ENCODE assay signal across 9 cellular contexts in the genomic region with DNA sequence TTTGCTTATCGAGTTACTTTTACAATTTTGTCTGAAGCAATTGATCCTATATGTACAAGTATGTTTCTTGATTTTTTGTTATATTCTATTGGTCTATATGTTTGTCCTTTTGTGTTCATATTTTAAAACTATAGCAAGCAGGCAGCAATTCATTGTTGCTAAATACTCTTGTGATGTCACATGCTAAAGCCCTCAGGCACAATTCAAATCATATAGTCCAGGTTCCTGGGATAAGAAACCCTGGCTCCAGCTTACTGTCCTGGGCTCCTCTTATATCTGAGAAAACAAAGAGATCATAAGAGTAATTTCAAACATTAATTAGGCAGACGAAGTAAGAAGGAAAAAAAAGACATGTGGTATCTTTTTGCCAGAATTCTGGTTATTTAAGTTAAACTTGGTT. TPM values are rescaled to one million over a fixed set of nuclear protein-coding genes. Genes with fewer than 3 reads are reported as not detected.
"Had no signal": no experiment of that assay in that cellular context is flagged by ENCODE, and none has a peak within 500 bp of the region (broad histone marks: within the 10 kb centered on the region; RNA-seq: fewer than 3 reads in every experiment).

No MANE protein-coding gene starts in this region.

- FAIRE-seq: H1, H54, HTR-8/SVneo had no signal

- H3K36me3 Mint-ChIP-seq: IgD-negative memory B cell had no signal

- H3K4me1 Mint-ChIP-seq: GM23338, H9, IgD-negative memory B cell had no signal

- H3K4me3 Mint-ChIP-seq: GM23338, H9, IgD-negative memory B cell had no signal

- ATAC-seq: GM23338 had no signal

- H2AFZ ChIP-seq: GM23338 had no signal

- H3K9me3 Mint-ChIP-seq: IgD-negative memory B cell had no signal

- DNase-seq: H9, HCEC 1CT, KBM-7 had no signal

- H3K4me3 ChIP-seq: GM23338 had no signal

- H3K4me2 ChIP-seq: GM23338 had no signal

- H3K27ac Mint-ChIP-seq: GM23338, H9, IgD-negative memory B cell had no signal

RNA-seq across cellular contexts. Expression of gene CCDC83, which starts 6.6 kb away (rescaled TPM):
- total RNA-seq: GM23338, H1, H9, HT-29 had no signal
- polyA plus RNA-seq: GM23338, H1 had no signal
